ENCODE assay signal across 23 cellular contexts in genomic region chr17:20774472-20775135, GRCh38.
"Had no signal": no experiment of that assay in that cellular context is flagged by ENCODE, and none has a peak within 500 bp of the region (broad histone marks: within the 10 kb centered on the region; RNA-seq: fewer than 3 reads in every experiment).

No MANE protein-coding gene starts in this region.

- H3K27ac Mint-ChIP-seq: activated CD4-positive, alpha-beta T cell treated with anti-CD3 and anti-CD28 coated beads for 36 hours; activated naive CD8-positive, alpha-beta T cell treated with anti-CD3 and anti-CD28 coated beads, Interleukin-2, amount 10 ng/mL, durations not matched to agents 7 days and 5 days; brain; naive B cell; neural progenitor cell; stimulated activated naive CD8-positive, alpha-beta T cell treated with anti-CD3 and anti-CD28 coated beads, Interleukin-15, amount 100 ng/mL, for 72 hours; T-helper 2 cell treated with Interferon-gamma antibody and Interleukin-4, amounts not matched to agents 5 μg/mL and 100 μg/mL, for 36 hours; type B pancreatic cell; WTC11 had no signal

- H3K4me1 ChIP-seq: neural progenitor cell, right lobe of liver, testis had no signal

- H3K9me3 ChIP-seq: ovary, right lobe of liver, testis had no signal

- H3K27me3 ChIP-seq: dorsolateral prefrontal cortex, neural progenitor cell, ovary, right lobe of liver, testis had no signal

- H3K9me3 Mint-ChIP-seq: activated naive CD8-positive, alpha-beta T cell treated with anti-CD3 and anti-CD28 coated beads, Interleukin-2, amount 10 ng/mL, durations not matched to agents 7 days and 5 days; neural progenitor cell; stimulated activated naive CD8-positive, alpha-beta T cell treated with anti-CD3 and anti-CD28 coated beads, Interleukin-15, amount 100 ng/mL, for 72 hours; type B pancreatic cell had no signal

- H3K27me3 Mint-ChIP-seq: activated CD4-positive, alpha-beta T cell treated with anti-CD3 and anti-CD28 coated beads for 36 hours; brain; naive B cell; stimulated activated naive CD8-positive, alpha-beta T cell treated with anti-CD3 and anti-CD28 coated beads, Interleukin-15, amount 100 ng/mL, for 72 hours; type B pancreatic cell had no signal

- H3K36me3 ChIP-seq: neural progenitor cell, ovary, right lobe of liver had no signal

- H3K4me3 Mint-ChIP-seq: activated CD4-positive, alpha-beta T cell treated with anti-CD3 and anti-CD28 coated beads for 36 hours; activated naive CD8-positive, alpha-beta T cell treated with anti-CD3 and anti-CD28 coated beads, Interleukin-2, amount 10 ng/mL, durations not matched to agents 7 days and 5 days; brain; naive B cell; neural progenitor cell; stimulated activated naive CD8-positive, alpha-beta T cell treated with anti-CD3 and anti-CD28 coated beads, Interleukin-15, amount 100 ng/mL, for 72 hours; T-helper 2 cell treated with Interferon-gamma antibody and Interleukin-4, amounts not matched to agents 5 μg/mL and 100 μg/mL, for 36 hours; type B pancreatic cell; WTC11 had no signal

- H3K9ac ChIP-seq: neural progenitor cell had no signal

- H3K36me3 Mint-ChIP-seq: activated naive CD8-positive, alpha-beta T cell treated with anti-CD3 and anti-CD28 coated beads, Interleukin-2, amount 10 ng/mL, durations not matched to agents 7 days and 5 days; brain; naive B cell; neural progenitor cell; type B pancreatic cell; WTC11 had no signal

- ATAC-seq: activated CD4-positive, alpha-beta T cell treated with anti-CD3 and anti-CD28 coated beads for 36 hours; left ventricle myocardium superior; right lobe of liver; stimulated activated naive CD8-positive, alpha-beta T cell treated with anti-CD3 and anti-CD28 coated beads, Interleukin-15, amount 100 ng/mL, for 72 hours; WTC11 had no signal

- H3K4me1 Mint-ChIP-seq: activated CD4-positive, alpha-beta T cell treated with anti-CD3 and anti-CD28 coated beads for 36 hours; activated naive CD8-positive, alpha-beta T cell treated with anti-CD3 and anti-CD28 coated beads, Interleukin-2, amount 10 ng/mL, durations not matched to agents 7 days and 5 days; neural progenitor cell; stimulated activated naive CD8-positive, alpha-beta T cell treated with anti-CD3 and anti-CD28 coated beads, Interleukin-15, amount 100 ng/mL, for 72 hours; WTC11 had no signal

- DNase-seq: activated CD4-positive, alpha-beta T cell treated with anti-CD3 and anti-CD28 coated beads for 36 hours; activated CD4-positive, alpha-beta T cell treated with anti-CD3 and anti-CD28 coated beads, Interleukin-2, amount 50 U/mL, for 48 hours; activated naive CD4-positive, alpha-beta T cell treated with Interleukin-2 at 50 U/mL for 16 hours; activated naive CD8-positive, alpha-beta T cell treated with anti-CD3 and anti-CD28 coated beads, Interleukin-2, amount 10 ng/mL, durations not matched to agents 7 days and 5 days; activated T-cell treated with anti-CD3 and anti-CD28 coated beads for 4 hours; anterior cingulate cortex; caudate nucleus; dorsolateral prefrontal cortex; erythroblast; head of caudate nucleus; left ventricle myocardium superior; naive B cell; ovary; right lobe of liver; stimulated activated CD4-positive, alpha-beta T cell treated with anti-CD3 and anti-CD28 coated beads, Interleukin-4, amount 100 ng/mL, for 1 hour; stimulated activated naive CD8-positive, alpha-beta T cell treated with anti-CD3 and anti-CD28 coated beads, Interleukin-15, amount 100 ng/mL, for 72 hours; testis had no signal

- H3K4me3 ChIP-seq: dorsolateral prefrontal cortex, neural progenitor cell, ovary, right lobe of liver, smooth muscle cell, testis had no signal
